35 cellular contexts compared by ENCODE assay signal in the genomic region with DNA sequence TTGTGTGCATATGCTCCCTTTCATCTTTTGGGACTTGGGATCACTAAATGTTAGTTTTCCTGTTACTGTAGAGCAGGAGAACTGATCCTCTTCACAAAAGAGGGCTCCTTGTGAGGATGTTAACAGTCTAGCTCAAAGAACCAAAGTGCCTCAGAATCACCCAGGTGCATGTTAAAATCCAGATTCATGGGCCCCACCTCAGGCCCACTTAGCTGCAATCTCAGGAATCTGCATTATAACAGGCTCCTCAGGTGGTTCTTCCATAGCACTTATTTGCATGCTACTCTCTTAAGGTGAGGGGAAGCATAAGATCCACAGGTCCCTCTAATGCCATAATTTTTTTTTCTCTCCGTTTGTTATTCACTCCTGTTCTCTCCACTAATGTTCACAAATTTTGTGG.
"Had no signal": no experiment of that assay in that cellular context is flagged by ENCODE, and none has a peak within 500 bp of the region (broad histone marks: within the 10 kb centered on the region; RNA-seq: fewer than 3 reads in every experiment).

No MANE protein-coding gene starts in this region.

- DNase-seq: activated B cell treated with CpG ODN at 0.5 μM for 24 hours; activated CD4-positive, alpha-beta memory T cell treated with anti-CD3 and anti-CD28 coated beads for 36 hours; activated CD4-positive, alpha-beta T cell treated with anti-CD3 and anti-CD28 coated beads for 4 hours; activated CD4-positive, alpha-beta T cell treated with anti-CD3 and anti-CD28 coated beads, Interleukin-2, amount 50 U/mL, for 1 hour; activated CD4-positive, CD25-positive, alpha-beta regulatory T cell treated with anti-CD3 and anti-CD28 coated beads, Interleukin-2, amount 50 U/mL, for 72 hours; activated CD8-positive, alpha-beta memory T cell treated with anti-CD3 and anti-CD28 coated beads, Interleukin-2, amount 50 U/mL, for 4 hours; activated effector memory CD4-positive, alpha-beta T cell treated with Interleukin-2 at 50 U/mL for 16 hours; activated naive CD4-positive, alpha-beta T cell treated with anti-CD3 and anti-CD28 coated beads, Interleukin-2, amount 10 ng/mL, durations not matched to agents 7 days and 5 days; activated naive CD8-positive, alpha-beta T cell treated with anti-CD3 and anti-CD28 coated beads for 36 hours; activated T-cell treated with anti-CD3 and anti-CD28 coated beads, Interleukin-2, amount 50 U/mL, for 48 hours; amniotic stem cell; aorta; brain microvascular endothelial cell; MM.1S; MV-4-11; NCI-H1092; NCI-H146; NCI-H187; NCI-H2029 treated with DMSO at 0.1 percent for 48 hours; NCI-H2107; NCI-H2171; NCI-H510A; NCI-H526; NCI-H748 treated with DMSO at 0.1 percent for 48 hours; NK-92 treated with Interleukin-12 subunit alpha and Interleukin-12 subunit beta, amount 100 ng/mL, for 24 hours; PC-3; Peyer's patch; RPMI8226; SHP77 treated with DMSO at 0.1 percent for 48 hours; SK-N-SH had no signal

- H3K36me3 ChIP-seq: brain microvascular endothelial cell, cardiac muscle cell, Peyer's patch, SJSA1 had no signal

- H3K27me3 Mint-ChIP-seq: activated B cell treated with CpG ODN at 0.5 μM for 24 hours; activated CD4-positive, alpha-beta memory T cell treated with anti-CD3 and anti-CD28 coated beads for 36 hours; activated naive CD4-positive, alpha-beta T cell treated with anti-CD3 and anti-CD28 coated beads, Interleukin-2, amount 10 ng/mL, durations not matched to agents 7 days and 5 days had no signal

- H3K4me3 ChIP-seq: cardiac muscle cell, Peyer's patch, SJSA1 had no signal

- H3K9me3 ChIP-seq: Peyer's patch, SJSA1, SK-N-SH had no signal

- H3K36me3 Mint-ChIP-seq: activated CD4-positive, alpha-beta memory T cell treated with anti-CD3 and anti-CD28 coated beads for 36 hours; activated naive CD4-positive, alpha-beta T cell treated with anti-CD3 and anti-CD28 coated beads, Interleukin-2, amount 10 ng/mL, durations not matched to agents 7 days and 5 days; activated naive CD8-positive, alpha-beta T cell treated with anti-CD3 and anti-CD28 coated beads for 36 hours had no signal

- H3K4me3 Mint-ChIP-seq: activated B cell treated with CpG ODN at 0.5 μM for 24 hours; activated CD4-positive, alpha-beta memory T cell treated with anti-CD3 and anti-CD28 coated beads for 36 hours; activated naive CD4-positive, alpha-beta T cell treated with anti-CD3 and anti-CD28 coated beads, Interleukin-2, amount 10 ng/mL, durations not matched to agents 7 days and 5 days; activated naive CD8-positive, alpha-beta T cell treated with anti-CD3 and anti-CD28 coated beads for 36 hours; T-helper 1 cell treated with Interleukin-12 subunit alpha and Interleukin-12 subunit beta and Interleukin-4 antibody, amounts not matched to agents 30 μg/mL and 1 μg/mL, for 36 hours; T-helper 2 cell treated with Interferon-gamma antibody and Interleukin-4, amounts not matched to agents 5 μg/mL and 100 μg/mL, for 36 hours had no signal

- H3K4me2 ChIP-seq: KMS-11, SK-N-SH had no signal

- H3K9me2 ChIP-seq: SK-N-SH had no signal

- H3K4me1 Mint-ChIP-seq: activated naive CD4-positive, alpha-beta T cell treated with anti-CD3 and anti-CD28 coated beads, Interleukin-2, amount 10 ng/mL, durations not matched to agents 7 days and 5 days; activated naive CD8-positive, alpha-beta T cell treated with anti-CD3 and anti-CD28 coated beads for 36 hours had no signal

- H3K27ac Mint-ChIP-seq: activated B cell treated with CpG ODN at 0.5 μM for 24 hours; activated CD4-positive, alpha-beta memory T cell treated with anti-CD3 and anti-CD28 coated beads for 36 hours; activated naive CD4-positive, alpha-beta T cell treated with anti-CD3 and anti-CD28 coated beads, Interleukin-2, amount 10 ng/mL, durations not matched to agents 7 days and 5 days; activated naive CD8-positive, alpha-beta T cell treated with anti-CD3 and anti-CD28 coated beads for 36 hours; T-helper 1 cell treated with Interleukin-12 subunit alpha and Interleukin-12 subunit beta and Interleukin-4 antibody, amounts not matched to agents 30 μg/mL and 1 μg/mL, for 36 hours; T-helper 2 cell treated with Interferon-gamma antibody and Interleukin-4, amounts not matched to agents 5 μg/mL and 100 μg/mL, for 36 hours had no signal

- H3K9me3 Mint-ChIP-seq: activated B cell treated with CpG ODN at 0.5 μM for 24 hours; activated CD4-positive, alpha-beta memory T cell treated with anti-CD3 and anti-CD28 coated beads for 36 hours; activated naive CD4-positive, alpha-beta T cell treated with anti-CD3 and anti-CD28 coated beads, Interleukin-2, amount 10 ng/mL, durations not matched to agents 7 days and 5 days; activated naive CD8-positive, alpha-beta T cell treated with anti-CD3 and anti-CD28 coated beads for 36 hours; T-helper 1 cell treated with Interleukin-12 subunit alpha and Interleukin-12 subunit beta and Interleukin-4 antibody, amounts not matched to agents 30 μg/mL and 1 μg/mL, for 36 hours; T-helper 2 cell treated with Interferon-gamma antibody and Interleukin-4, amounts not matched to agents 5 μg/mL and 100 μg/mL, for 36 hours had no signal

- H3K4me1 ChIP-seq: Peyer's patch, SJSA1 had no signal

- H3K9ac ChIP-seq: KMS-11, SK-N-SH had no signal

- H3K27ac ChIP-seq: brain microvascular endothelial cell, cardiac muscle cell, KMS-11, Peyer's patch, SJSA1 had no signal

- H3K27me3 ChIP-seq: brain microvascular endothelial cell, cardiac muscle cell, Peyer's patch, SJSA1 had no signal

- ATAC-seq: PC-3 had no signal
